Comparison of ENCODE assay signal across 14 cellular contexts in the genomic region with DNA sequence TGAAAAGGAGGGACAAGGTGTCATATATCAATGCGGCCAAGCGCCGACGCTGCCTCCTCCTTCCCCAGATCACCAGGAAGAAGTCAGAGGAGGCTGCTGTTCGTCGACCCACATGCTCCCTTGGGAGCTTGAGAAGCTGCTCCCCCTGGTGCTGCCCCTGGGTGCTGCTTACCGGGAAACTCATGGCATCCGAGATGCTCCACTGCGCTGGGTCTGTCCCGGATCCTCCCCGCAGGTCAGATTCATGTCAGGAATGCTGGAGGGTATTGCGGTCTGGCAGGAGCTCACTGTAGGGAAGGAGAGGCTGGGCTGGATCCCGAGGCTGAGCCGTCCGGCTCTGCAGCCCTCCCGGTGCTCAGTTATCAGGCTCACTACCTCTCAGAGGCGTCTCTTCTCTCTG.
DNase-seq lines count a peak whose midpoint lies in the region; ATAC-seq, FAIRE-seq and TF ChIP-seq lines count a peak whose summit lies in the region.
"Had no signal": no experiment of that assay in that cellular context is flagged by ENCODE, and none has a peak within 500 bp of the region (broad histone marks: within the 10 kb centered on the region; RNA-seq: fewer than 3 reads in every experiment).

No MANE protein-coding gene starts in this region.

- H3K27ac ChIP-seq in HCT116 (ENCODE audit: low read depth, low read length) (no peak overlapping the region), brain microvascular endothelial cell (no peak overlapping the region), HepG2 (ENCODE audit: extremely low read length, insufficient read depth, low read length) (no peak overlapping the region), vagina (no peak overlapping the region)
- H3K27ac ChIP-seq: left ventricle myocardium inferior had no signal

- intact Hi-C loops in HCT116 (cut with micrococcal nuclease), result no loop called here
- intact Hi-C loops in HepG2 (cut with micrococcal nuclease; ENCODE audit: unreplicated experiment), result no loop called here
- intact Hi-C loops in vagina (cut with DNase I), result no loop called here

- H4K20me1 ChIP-seq in HCT116 (ENCODE audit: insufficient read depth) (no peaks in the 10 kb centered on the region), HepG2 (ENCODE audit: insufficient read depth, low read length) (no peaks in the 10 kb centered on the region)

- no peaks in the 10 kb centered on the region for H3K9me2 ChIP-seq in HCT116 (ENCODE audit: insufficient read depth)

- H3K9ac ChIP-seq in HCT116 (ENCODE audit: low read length), result no peak overlapping the region
- no peak overlapping the region for H3K9ac ChIP-seq in HepG2 (ENCODE audit: insufficient read depth, low read depth, low read length)

- H3K36me3 ChIP-seq in HCT116 (ENCODE audit: control insufficient read depth in 1 of 2, insufficient read depth in 2 of 2, low read length in 2 of 2) (no peaks in the 10 kb centered on the region), brain microvascular endothelial cell (replicated peaks) (no peaks in the 10 kb centered on the region), HepG2 (replicated peaks in 1 of 2; ENCODE audit: control insufficient read depth in 1 of 2, insufficient read depth in 2 of 2, low read length in 2 of 2) (no peaks in the 10 kb centered on the region), vagina (no peaks in the 10 kb centered on the region)
- H3K36me3 ChIP-seq: gastroesophageal sphincter, left ventricle myocardium inferior had no signal

- H3K9me3 ChIP-seq in HCT116 (ENCODE audit: control insufficient read depth in 1 of 2, insufficient read depth in 1 of 2, low read depth in 1 of 2, low read length in 2 of 2) (no peaks in the 10 kb centered on the region), HepG2 (ENCODE audit: low read length) (no peaks in the 10 kb centered on the region), vagina (no peaks in the 10 kb centered on the region)
- H3K9me3 ChIP-seq: gastroesophageal sphincter, left ventricle myocardium inferior had no signal

- H3K4me3 ChIP-seq in HCT116 (replicated peaks in 1 of 2; ENCODE audit: low read depth in 1 of 2, low read length in 2 of 2) (no peak overlapping the region), brain microvascular endothelial cell (ENCODE audit: low read depth, low read length) (no peak overlapping the region), HepG2 (replicated peaks in 1 of 3; ENCODE audit: insufficient read depth in 1 of 3, low read depth in 2 of 3, low read length in 3 of 3) (no peak overlapping the region), vagina (no peak overlapping the region)
- H3K4me3 ChIP-seq: gastroesophageal sphincter, left ventricle myocardium inferior had no signal

- H3K4me2 ChIP-seq in HCT116 (ENCODE audit: low read length) (no peak overlapping the region), HepG2 (ENCODE audit: low read depth, low read length) (no peak overlapping the region)

- TF ChIP-seq POLR2A in HCT116 (IDR thresholded peaks at IDR 0.05; ENCODE audit: borderline replicate concordance, extremely low read depth, insufficient read depth, insufficient read length) (no peak), HepG2 (IDR thresholded peaks at IDR 0.05; ENCODE audit: insufficient read depth in 1 of 2, low read depth in 2 of 2, low read length in 2 of 2) (no peak), vagina (IDR thresholded peaks at IDR 0.05) (no peak)

- TF ChIP-seq CTCF in AG09319 (IDR thresholded peaks at IDR 0.05; ENCODE audit: low read depth, low read length) (peak; percentile 54), HCT116 (IDR thresholded peaks at IDR 0.05 in 2 of 3, conservative IDR thresholded peaks at IDR 0.05 in 1 of 3; ENCODE audit: borderline replicate concordance in 1 of 3, insufficient read depth in 1 of 3, low read depth in 2 of 3, low read length in 2 of 3) (peak in 2 of 3 experiments; percentile 46 to 52; a peak in 4 of 6 replicates), brain microvascular endothelial cell (IDR thresholded peaks at IDR 0.05; ENCODE audit: low read depth, low read length, missing control alignments) (peak; percentile 55), HepG2 (CRISPR knock-in tag; IDR thresholded peaks at IDR 0.05) (peak; percentile 20; the same call in 1 of the 2 replicates), vagina (IDR thresholded peaks at IDR 0.05) (no peak)

- FAIRE-seq in HepG2 (lab: Jason Lieb, UNC), result no peak

- no peaks in the 10 kb centered on the region for H3K79me2 ChIP-seq in HCT116 (ENCODE audit: insufficient read depth, low read length)
- H3K79me2 ChIP-seq in HepG2 (ENCODE audit: insufficient read depth, low read length), result no peaks in the 10 kb centered on the region

- H3K4me1 ChIP-seq in HCT116 (ENCODE audit: control insufficient read depth in 1 of 2, insufficient read depth in 2 of 2, low read length in 2 of 2) (no peaks in the 10 kb centered on the region), HepG2 (ENCODE audit: insufficient read depth, low read length) (no peaks in the 10 kb centered on the region), vagina (no peaks in the 10 kb centered on the region)

- RAD21 ChIA-PET in HCT116 (lab: Charles Lee; ENCODE audit: low non-redundant PET in 1 of 2, low total read pairs in 2 of 2, uncharacterized antibody in 2 of 2, unreplicated experiment in 2 of 2), result no interaction called here

- TF ChIP-seq RAD21 in HCT116 (IDR thresholded peaks at IDR 0.05; ENCODE audit: low read depth) (no peak), HepG2 (CRISPR knock-in tag; IDR thresholded peaks at IDR 0.05) (no peak)

- in situ Hi-C loops in brain microvascular endothelial cell (cut with HindIII; ENCODE audit: low pct_ligation_motif_present, low sequenced_read_pairs), result no loop called here
- in situ Hi-C loops in HepG2 (cut with HindIII; ENCODE audit: extremely low pct_ligation_motif_present, low pct_unique_long_range_greater_than_20kb), result no loop called here

- WGBS in HepG2 (ENCODE audit: low lambda C conversion rate), result 43% methylated on average over 10 of the region's 17 CpGs

- no peak for TF ChIP-seq EP300 in HepG2 (IDR thresholded peaks at IDR 0.05; ENCODE audit: low read depth in 2 of 2, low read length in 2 of 2)
- no peak for TF ChIP-seq EP300 in HepG2 (CRISPR knock-in tag; IDR thresholded peaks at IDR 0.05; ENCODE audit: borderline replicate concordance)

- CTCF ChIA-PET in HCT116 (lab: Charles Lee), result interaction anchor here (1.0 kb wide), 1 partner anchor 14 kb away, joined by 3 read pairs; no protein-coding TSS in a partner anchor
- CTCF ChIA-PET in HepG2 (lab: Yijun Ruan, JAX; ENCODE audit: low intra/inter-chr PET ratio, low total read pairs), result no interaction called here

- DNase-seq in AG09319 (ENCODE audit: extremely low read depth, low read depth), result peak; percentile 55
- no peak for DNase-seq in HCT116 (ENCODE audit: low read depth, low spot score)
- DNase-seq in brain microvascular endothelial cell, result no peak
- DNase-seq in HepG2 (ENCODE audit: low spot score), result no peak
- no peak for DNase-seq in vagina (ENCODE audit: extremely low spot score in 2 of 2)
- DNase-seq in middle frontal gyrus (ENCODE audit: extremely low spot score, low spot score), result no peak
- DNase-seq in NAMALWA (ENCODE audit: low spot score), result no peak
- no peak for DNase-seq in NCI-H1694 treated with DMSO at 0.1 percent for 48 hours (lab: John Stamatoyannopoulos, UW)
- DNase-seq: activated CD4-positive, alpha-beta T cell treated with anti-CD3 and anti-CD28 coated beads, Interleukin-2, amount 50 U/mL, for 1 hour; left ventricle myocardium inferior; NCI-H187 treated with DMSO at 0.1 percent for 48 hours; nucleus accumbens; stimulated activated naive B cell treated with anti-CD40 and anti-IgM and Interleukin-4, amounts not matched to agents 10 μg/mL and 1 μg/mL and 100 μg/mL, for 72 hours had no signal

- no peak overlapping the region for H2AFZ ChIP-seq in HCT116 (ENCODE audit: low read depth, low read length, poor library complexity, severe bottlenecking)
- H2AFZ ChIP-seq in HepG2 (ENCODE audit: low read length), result no peak overlapping the region

- H3K27me3 ChIP-seq in HCT116 (ENCODE audit: insufficient read depth, low read length) (no peaks in the 10 kb centered on the region; the same call in 1 of the 2 replicates), brain microvascular endothelial cell (replicated peaks) (no peaks in the 10 kb centered on the region), HepG2 (ENCODE audit: control insufficient read depth in 1 of 2, insufficient read depth in 2 of 2, low read length in 2 of 2) (peaks cover 4 to 41% of the 10 kb centered on the region in 2 experiments; a peak in 3 of 5 replicates), vagina (no peaks in the 10 kb centered on the region)
- H3K27me3 ChIP-seq: gastroesophageal sphincter had no signal

- BruUV-seq in HCT116 (replicated peaks; lab: Mats Ljungman, UMichigan) (no TSS peak), HepG2 (replicated peaks; lab: Mats Ljungman, UMichigan) (no TSS peak)

- ATAC-seq in HCT116 (peak; percentile 57), HepG2 (peak; percentile 61)
- ATAC-seq: gastroesophageal sphincter; stimulated activated naive B cell treated with anti-CD40 and anti-IgM and Interleukin-4, amounts not matched to agents 10 μg/mL and 1 μg/mL and 100 μg/mL, for 72 hours had no signal

- POLR2A ChIA-PET in HCT116 (lab: Charles Lee), result no interaction called here
- POLR2A ChIA-PET in HepG2 (lab: Yijun Ruan, JAX), result no interaction called here

TF ChIP-seq in HCT116, 20 proteins besides CTCF, POLR2A, EP300 and RAD21:
- TF ChIP-seq, protein P1, sequence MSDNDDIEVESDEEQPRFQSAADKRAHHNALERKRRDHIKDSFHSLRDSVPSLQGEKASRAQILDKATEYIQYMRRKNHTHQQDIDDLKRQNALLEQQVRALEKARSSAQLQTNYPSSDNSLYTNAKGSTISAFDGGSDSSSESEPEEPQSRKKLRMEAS (IDR thresholded peaks at IDR 0.05), result peak; percentile 65
- TF ChIP-seq SP1 (IDR thresholded peaks at IDR 0.05; ENCODE audit: low read depth), result no peak

TF ChIP-seq in HepG2, 621 proteins besides CTCF, POLR2A, EP300 and RAD21:
- no peak for TF ChIP-seq ZBTB8A (CRISPR knock-in tag; IDR thresholded peaks at IDR 0.05; ENCODE audit: borderline replicate concordance, low read depth)

Comparison
In these comparisons a context has a peak if more than half of its experiments do, and no peak if none do; other contexts are left out.
1. CTCF ChIP-seq: peak in AG09319 (single experiment), HCT116 (2 of 3), brain microvascular endothelial cell (single experiment) and HepG2 (single experiment); none in vagina (0 of 3).